19 cellular contexts compared by ENCODE assay signal in the genomic region with DNA sequence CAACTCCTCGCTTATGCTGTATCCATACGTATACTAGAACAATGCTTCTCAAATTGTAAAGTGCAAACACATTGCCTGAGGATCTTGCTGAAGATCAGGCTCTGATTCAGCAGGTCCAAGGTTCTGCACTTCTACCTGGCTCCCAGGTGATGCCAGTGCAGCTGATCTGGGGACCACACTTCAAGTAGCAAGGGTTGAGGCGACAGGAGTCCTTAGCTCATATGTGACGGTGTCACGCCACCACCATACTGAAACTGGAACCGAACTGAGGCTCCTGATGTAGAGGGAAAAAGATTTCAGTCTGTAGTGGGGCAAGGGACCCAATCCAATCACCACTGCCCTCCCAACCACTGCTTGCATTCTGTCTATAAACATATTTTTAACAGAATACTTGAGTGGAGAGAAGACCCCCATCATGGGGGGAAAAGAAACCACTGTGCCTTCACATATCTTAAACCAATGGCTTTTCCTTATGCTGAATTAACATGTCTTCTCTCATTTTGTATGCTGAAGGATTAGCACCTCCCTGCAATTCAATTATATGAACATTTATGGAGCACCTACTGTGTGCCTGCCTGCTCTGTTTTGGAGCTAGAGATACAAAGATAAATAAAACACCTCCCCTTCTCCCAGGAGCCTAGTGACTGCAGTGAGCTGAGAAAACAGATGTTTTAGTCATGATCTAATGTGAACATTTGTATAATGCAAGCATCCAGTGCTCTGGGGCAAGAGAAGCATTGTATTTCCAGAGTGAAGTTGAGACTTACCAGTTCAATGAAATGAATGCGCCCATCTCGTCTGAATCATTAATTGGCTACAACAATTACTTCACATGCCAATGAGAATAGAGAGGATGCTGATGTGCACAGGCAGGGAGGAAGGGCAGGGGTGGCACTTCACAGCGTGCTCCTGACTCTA. TPM values are rescaled to one million over a fixed set of nuclear protein-coding genes. Genes with fewer than 3 reads are reported as not detected.
A peak's percentile ranks its signal among the peaks of the same experiment; 100 is the strongest.
DNase-seq lines count a peak whose midpoint lies in the region; ATAC-seq and TF ChIP-seq lines count a peak whose summit lies in the region.
"Had no signal": no experiment of that assay in that cellular context is flagged by ENCODE, and none has a peak within 500 bp of the region (broad histone marks: within the 10 kb centered on the region; RNA-seq: fewer than 3 reads in every experiment).

No MANE protein-coding gene starts in this region.

- DNase-seq in HFFc6 (peak; percentile 58), amniotic stem cell (lab: John Stamatoyannopoulos, UW) (peak; percentile 39), fibroblast of pulmonary artery (ENCODE audit: low read depth) (peak; percentile 79), SHP77 treated with DMSO at 0.1 percent for 48 hours (lab: John Stamatoyannopoulos, UW) (no peak)
- DNase-seq: activated CD4-positive, alpha-beta T cell treated with anti-CD3 and anti-CD28 coated beads, Interleukin-2, amount 10 ng/mL, durations not matched to agents 24 days and 14 days; activated naive CD4-positive, alpha-beta T cell; aorta; GF-D8; naive thymus-derived CD4-positive, alpha-beta T cell; NCI-H2227 treated with DMSO at 0.1 percent for 48 hours; NK-92 treated with Interleukin-12 subunit alpha and Interleukin-12 subunit beta, amount 100 ng/mL, for 24 hours; spleen; substantia nigra; SW 1271 had no signal

- no peaks in the 10 kb centered on the region for H3K9me3 ChIP-seq in skeletal muscle satellite cell (replicated peaks; ENCODE audit: low read length)
- H3K9me3 ChIP-seq: spleen had no signal

- peak overlapping the region; percentile 60 for H3K4me3 Mint-ChIP-seq in HFFc6
- H3K4me3 Mint-ChIP-seq: activated CD4-positive, alpha-beta T cell treated with anti-CD3 and anti-CD28 coated beads, Interleukin-2, amount 10 ng/mL, durations not matched to agents 24 days and 14 days; dendritic cell treated with granulocyte-macrophage colony-stimulating factor and Interleukin-4, amounts not matched to agents 40 ng/mL and 50 ng/mL, for 4 days; naive thymus-derived CD4-positive, alpha-beta T cell had no signal

- H3K27me3 Mint-ChIP-seq in HFFc6 (ENCODE audit: insufficient read depth): no peaks in the 10 kb centered on the region; the same call in 1 of the 2 replicates

- TF ChIP-seq CTCF in HFFc6 (IDR thresholded peaks at IDR 0.05) (no peak), fibroblast of pulmonary artery (IDR thresholded peaks at IDR 0.05; ENCODE audit: low read length, missing control alignments) (no peak)

- H3K4me3 ChIP-seq in fibroblast of pulmonary artery (replicated peaks; ENCODE audit: low read depth, low read length) (no peak overlapping the region), skeletal muscle satellite cell (ENCODE audit: low read length) (no peak overlapping the region)
- H3K4me3 ChIP-seq: BLaER1 treated with 17β-estradiol and CSF1 and Interleukin-3, amounts not matched to agents 10 nM and 100 nM; spleen had no signal

- no peaks in the 10 kb centered on the region for H3K36me3 ChIP-seq in skeletal muscle satellite cell (ENCODE audit: insufficient read depth, low read length)
- H3K36me3 ChIP-seq: BLaER1 treated with 17β-estradiol and CSF1 and Interleukin-3, amounts not matched to agents 10 nM and 100 nM; spleen had no signal

- peak overlapping the region; percentile 3 for H3K4me2 ChIP-seq in skeletal muscle satellite cell (ENCODE audit: low read length)
- H3K4me2 ChIP-seq: BLaER1 treated with 17β-estradiol and CSF1 and Interleukin-3, amounts not matched to agents 10 nM and 100 nM had no signal

- no peaks in the 10 kb centered on the region for H3K9me3 Mint-ChIP-seq in HFFc6
- H3K9me3 Mint-ChIP-seq: activated CD4-positive, alpha-beta T cell treated with anti-CD3 and anti-CD28 coated beads, Interleukin-2, amount 10 ng/mL, durations not matched to agents 24 days and 14 days; dendritic cell treated with granulocyte-macrophage colony-stimulating factor and Interleukin-4, amounts not matched to agents 40 ng/mL and 50 ng/mL, for 4 days had no signal

- H3K9ac ChIP-seq in skeletal muscle satellite cell (ENCODE audit: low read depth, low read length): no peak overlapping the region
- H3K9ac ChIP-seq: BLaER1 treated with 17β-estradiol and CSF1 and Interleukin-3, amounts not matched to agents 10 nM and 100 nM had no signal

- no peak for ATAC-seq in HG03469 (IDR thresholded peaks at IDR 0.05; ENCODE audit: unreplicated experiment)
- no peak for ATAC-seq in HG02981 (IDR thresholded peaks at IDR 0.05; ENCODE audit: unreplicated experiment)
- ATAC-seq: naive thymus-derived CD4-positive, alpha-beta T cell had no signal

- peaks cover 20% of the 10 kb centered on the region for H3K4me1 ChIP-seq in skeletal muscle satellite cell (ENCODE audit: control insufficient read depth, insufficient read depth, low read length)
- H3K4me1 ChIP-seq: spleen had no signal

- no peaks in the 10 kb centered on the region for H3K27me3 ChIP-seq in skeletal muscle satellite cell (ENCODE audit: control insufficient read depth, insufficient read depth, low read length)
- H3K27me3 ChIP-seq: BLaER1 treated with 17β-estradiol and CSF1 and Interleukin-3, amounts not matched to agents 10 nM and 100 nM had no signal

- H3K27ac Mint-ChIP-seq in HFFc6: peak overlapping the region; percentile 89
- H3K27ac Mint-ChIP-seq: activated CD4-positive, alpha-beta T cell treated with anti-CD3 and anti-CD28 coated beads, Interleukin-2, amount 10 ng/mL, durations not matched to agents 24 days and 14 days; dendritic cell treated with granulocyte-macrophage colony-stimulating factor and Interleukin-4, amounts not matched to agents 40 ng/mL and 50 ng/mL, for 4 days; naive thymus-derived CD4-positive, alpha-beta T cell had no signal

- H3K4me1 Mint-ChIP-seq in HFFc6 (ENCODE audit: low read depth): peaks cover 57% of the 10 kb centered on the region
- H3K4me1 Mint-ChIP-seq: activated CD4-positive, alpha-beta T cell treated with anti-CD3 and anti-CD28 coated beads, Interleukin-2, amount 10 ng/mL, durations not matched to agents 24 days and 14 days had no signal

- H3K36me3 Mint-ChIP-seq in HFFc6 (ENCODE audit: low read depth): no peaks in the 10 kb centered on the region
- H3K36me3 Mint-ChIP-seq: naive thymus-derived CD4-positive, alpha-beta T cell had no signal

RNA-seq across cellular contexts. Expression of gene ASAP2, which starts 6.6 kb away (rescaled TPM):
- total RNA-seq in HFFc6 (2021; fragmentation: NEBNext Ultra II Directional; extraction: Animal tissue kit (Norgen Biotek cat#: 25700)): 10 to 100 TPM; 31.2 to 37.4 (median 34.3) TPM
- total RNA-seq in skeletal muscle satellite cell (2012; rRNA removed): 43.7 and 51.2 TPM in 2 replicates
